Comparison of ENCODE assay signal across 22 cellular contexts in genomic region chr5:2278825-2279224, GRCh38.
"Had no signal": no experiment of that assay in that cellular context is flagged by ENCODE, and none has a peak within 500 bp of the region (broad histone marks: within the 10 kb centered on the region; RNA-seq: fewer than 3 reads in every experiment).

No MANE protein-coding gene starts in this region.

- H3K27ac Mint-ChIP-seq: memory B cell, mesothelial cell of epicardium, natural killer cell, neural progenitor cell had no signal

- H3K4me2 ChIP-seq: neural progenitor cell had no signal

- H3K9me3 Mint-ChIP-seq: mesothelial cell of epicardium had no signal

- H2AFZ ChIP-seq: neural progenitor cell had no signal

- H3K4me1 ChIP-seq: esophagus muscularis mucosa, gastrocnemius medialis, heart right ventricle, lower lobe of right lung, pancreas, right atrium auricular region, uterus had no signal

- H3K27me3 ChIP-seq: gastrocnemius medialis, neural progenitor cell, pancreas, right atrium auricular region, uterus had no signal

- FAIRE-seq: islet of Langerhans, pancreas, small intestine had no signal

- H3K4me3 ChIP-seq: esophagus muscularis mucosa, gastrocnemius medialis, heart right ventricle, lower lobe of right lung, neural progenitor cell, pancreas, right atrium auricular region, uterus had no signal

- H3K36me3 ChIP-seq: esophagus muscularis mucosa, gastrocnemius medialis, heart right ventricle, lower lobe of right lung, neural progenitor cell, pancreas, right atrium auricular region, uterus had no signal

- ATAC-seq: gastrocnemius medialis, heart right ventricle, lower lobe of right lung, natural killer cell, pancreas had no signal

- H3K4me1 Mint-ChIP-seq: memory B cell, natural killer cell had no signal

- H3K36me3 Mint-ChIP-seq: memory B cell, mesothelial cell of epicardium, natural killer cell had no signal

- DNase-seq: effector memory CD4-positive, alpha-beta T cell; gastrocnemius medialis; heart right ventricle; hypothalamus; kidney glomerular epithelial cell; lower lobe of right lung; natural killer cell; occipital lobe; pancreas; small intestine; stimulated activated CD4-positive, alpha-beta T cell treated with anti-CD3 and anti-CD28 coated beads, Interleukin-12 subunit alpha, Interleukin-12 subunit beta, amount 100 ng/mL, for 4 hours; stimulated activated CD4-positive, alpha-beta T cell treated with anti-CD3 and anti-CD28 coated beads, Interleukin-2, amount 100 ng/mL, for 48 hours; stimulated activated naive CD4-positive, alpha-beta T cell treated with Interleukin-2 at 50 U/mL for 16 hours; trophoblast cell; uterus had no signal

- H3K9me3 ChIP-seq: esophagus muscularis mucosa, gastrocnemius medialis, heart right ventricle, lower lobe of right lung, pancreas, right atrium auricular region, uterus had no signal

- H3K9ac ChIP-seq: neural progenitor cell had no signal

- H3K4me3 Mint-ChIP-seq: memory B cell, mesothelial cell of epicardium, natural killer cell, neural progenitor cell had no signal

- H3K27ac ChIP-seq: epithelial cell of prostate, esophagus muscularis mucosa, gastrocnemius medialis, heart right ventricle, lower lobe of right lung, neural progenitor cell, pancreas, right atrium auricular region, uterus had no signal
